15 cellular contexts compared by ENCODE assay signal in genomic region chr16:76370344-76370743, GRCh38.
"Had no signal": no experiment of that assay in that cellular context is flagged by ENCODE, and none has a peak within 500 bp of the region (broad histone marks: within the 10 kb centered on the region; RNA-seq: fewer than 3 reads in every experiment).

No MANE protein-coding gene starts in this region.

- H3K4me1 ChIP-seq: right atrium auricular region, sigmoid colon, suprapubic skin, thyroid gland had no signal

- H2AFZ ChIP-seq: hepatocyte had no signal

- H3K36me3 ChIP-seq: ovary, right atrium auricular region, sigmoid colon, suprapubic skin, thyroid gland had no signal

- H3K4me3 ChIP-seq: hepatocyte, mucosa of descending colon, ovary, right atrium auricular region, sigmoid colon, skin epidermis, suprapubic skin, thyroid gland had no signal

- H3K9me3 ChIP-seq: mucosa of descending colon, ovary, right atrium auricular region, sigmoid colon, suprapubic skin, thyroid gland had no signal

- DNase-seq: erythroblast; foreskin melanocyte; head of caudate nucleus; kidney glomerular epithelial cell; mucosa of descending colon; naive thymus-derived CD8-positive, alpha-beta T cell; nucleus accumbens; ovary; sigmoid colon; stimulated activated naive CD4-positive, alpha-beta T cell; thyroid gland had no signal

- H3K79me2 ChIP-seq: hepatocyte had no signal

- ATAC-seq: mucosa of descending colon; naive thymus-derived CD8-positive, alpha-beta T cell had no signal

- H3K4me2 ChIP-seq: hepatocyte had no signal

- H3K27ac ChIP-seq: hepatocyte, ovary, right atrium auricular region, sigmoid colon, skin epidermis, suprapubic skin, thyroid gland had no signal

- H3K27me3 ChIP-seq: hepatocyte, ovary, right atrium auricular region, sigmoid colon, suprapubic skin, thyroid gland had no signal
